In genomic region chrY:12593527-12594216, GRCh38 we compare ENCODE assay signal across 17 cellular contexts.
DNase-seq lines count a peak whose midpoint lies in the region; ATAC-seq lines count a peak whose summit lies in the region.
"Had no signal": no experiment of that assay in that cellular context is flagged by ENCODE, and none has a peak within 500 bp of the region (broad histone marks: within the 10 kb centered on the region; RNA-seq: fewer than 3 reads in every experiment).

No MANE protein-coding gene starts in this region.

- CTCF ChIA-PET in activated naive CD4-positive, alpha-beta T cell treated with anti-CD3 and anti-CD28 coated beads for 36 hours (lab: Charles Lee) = no interaction called here

- H3K27me3 Mint-ChIP-seq in activated naive CD4-positive, alpha-beta T cell treated with anti-CD3 and anti-CD28 coated beads for 36 hours (ENCODE audit: low read depth) = no peaks in the 10 kb centered on the region
- H3K27me3 Mint-ChIP-seq in activated T-helper 2 cell treated with anti-CD3 and anti-CD28 coated beads, Interferon-gamma antibody, Interleukin-2, Interleukin-4, amounts not matched to agents 10 μg/mL and 5 μg/mL and 100 μg/mL, durations not matched to agents 14 hours and 24 hours and 36 hours (ENCODE audit: low read depth) = no peaks in the 10 kb centered on the region

- no peak overlapping the region for H3K27ac Mint-ChIP-seq in activated naive CD4-positive, alpha-beta T cell treated with anti-CD3 and anti-CD28 coated beads for 36 hours
- H3K27ac Mint-ChIP-seq in activated T-helper 2 cell treated with anti-CD3 and anti-CD28 coated beads, Interferon-gamma antibody, Interleukin-2, Interleukin-4, amounts not matched to agents 10 μg/mL and 5 μg/mL and 100 μg/mL, durations not matched to agents 14 hours and 24 hours and 36 hours = no peak overlapping the region
- peak overlapping the region; percentile 18 for H3K27ac Mint-ChIP-seq in stimulated activated effector memory CD8-positive, alpha-beta T cell treated with anti-CD3 and anti-CD28 coated beads, Interleukin-12 subunit alpha, Interleukin-12 subunit beta, amount 100 ng/mL, for 72 hours
- H3K27ac Mint-ChIP-seq: CD14-positive monocyte, memory B cell had no signal

- peaks cover 33% of the 10 kb centered on the region for H3K4me1 Mint-ChIP-seq in activated naive CD4-positive, alpha-beta T cell treated with anti-CD3 and anti-CD28 coated beads for 36 hours (ENCODE audit: low read depth)
- H3K4me1 Mint-ChIP-seq in activated T-helper 2 cell treated with anti-CD3 and anti-CD28 coated beads, Interferon-gamma antibody, Interleukin-2, Interleukin-4, amounts not matched to agents 10 μg/mL and 5 μg/mL and 100 μg/mL, durations not matched to agents 14 hours and 24 hours and 36 hours (ENCODE audit: low read depth) = peaks cover 17% of the 10 kb centered on the region
- peaks cover 47% of the 10 kb centered on the region for H3K4me1 Mint-ChIP-seq in stimulated activated effector memory CD8-positive, alpha-beta T cell treated with anti-CD3 and anti-CD28 coated beads, Interleukin-12 subunit alpha, Interleukin-12 subunit beta, amount 100 ng/mL, for 72 hours
- H3K4me1 Mint-ChIP-seq: CD14-positive monocyte had no signal

- peak; percentile 4 for DNase-seq in activated naive CD4-positive, alpha-beta T cell treated with anti-CD3 and anti-CD28 coated beads for 36 hours
- DNase-seq in activated naive CD4-positive, alpha-beta T cell treated with Interleukin-2 at 50 U/mL for 16 hours = no peak
- DNase-seq in KG1 (lab: John Stamatoyannopoulos, UW) = peak; percentile 5
- peak; percentile 10 for DNase-seq in activated T-helper 2 cell treated with anti-CD3 and anti-CD28 coated beads, Interferon-gamma antibody, Interleukin-2, Interleukin-4, amounts not matched to agents 10 μg/mL and 5 μg/mL and 100 μg/mL, durations not matched to agents 14 hours and 24 hours and 36 hours (ENCODE audit: low spot score)
- DNase-seq in stimulated activated effector memory CD8-positive, alpha-beta T cell treated with anti-CD3 and anti-CD28 coated beads, Interleukin-12 subunit alpha, Interleukin-12 subunit beta, amount 100 ng/mL, for 72 hours (ENCODE audit: low spot score in 2 of 2) = peak in 1 of 2 donors; percentile 55
- DNase-seq in NCI-H1105 treated with DMSO at 0.1 percent for 48 hours (lab: John Stamatoyannopoulos, UW) = no peak
- DNase-seq in amygdala (lab: John Stamatoyannopoulos, UW) = no peak
- DNase-seq: activated CD8-positive, alpha-beta memory T cell treated with anti-CD3 and anti-CD28 coated beads for 24 hours; head of caudate nucleus; NCI-H2081; NCI-H446; occipital lobe; Peyer's patch; SJCRH30; stimulated activated CD4-positive, alpha-beta T cell treated with anti-CD3 and anti-CD28 coated beads, Interleukin-12 subunit alpha, Interleukin-12 subunit beta, amount 100 ng/mL, for 4 hours had no signal

- peaks cover 20% of the 10 kb centered on the region for H3K36me3 Mint-ChIP-seq in activated naive CD4-positive, alpha-beta T cell treated with anti-CD3 and anti-CD28 coated beads for 36 hours (ENCODE audit: low read depth)
- H3K36me3 Mint-ChIP-seq in activated T-helper 2 cell treated with anti-CD3 and anti-CD28 coated beads, Interferon-gamma antibody, Interleukin-2, Interleukin-4, amounts not matched to agents 10 μg/mL and 5 μg/mL and 100 μg/mL, durations not matched to agents 14 hours and 24 hours and 36 hours (ENCODE audit: low read depth) = peaks cover 8% of the 10 kb centered on the region
- peaks cover 6% of the 10 kb centered on the region for H3K36me3 Mint-ChIP-seq in stimulated activated effector memory CD8-positive, alpha-beta T cell treated with anti-CD3 and anti-CD28 coated beads, Interleukin-12 subunit alpha, Interleukin-12 subunit beta, amount 100 ng/mL, for 72 hours
- H3K36me3 Mint-ChIP-seq: CD14-positive monocyte, memory B cell had no signal

- peak; percentile 70 for ATAC-seq in stimulated activated effector memory CD8-positive, alpha-beta T cell treated with anti-CD3 and anti-CD28 coated beads, Interleukin-12 subunit alpha, Interleukin-12 subunit beta, amount 100 ng/mL, for 72 hours

- intact Hi-C loops in activated naive CD4-positive, alpha-beta T cell treated with anti-CD3 and anti-CD28 coated beads for 36 hours (cut with micrococcal nuclease) = no loop called here
- intact Hi-C loops in activated T-helper 2 cell treated with anti-CD3 and anti-CD28 coated beads, Interferon-gamma antibody, Interleukin-2, Interleukin-4, amounts not matched to agents 10 μg/mL and 5 μg/mL and 100 μg/mL, durations not matched to agents 14 hours and 24 hours and 36 hours (cut with micrococcal nuclease) = no loop called here

- H3K9me3 Mint-ChIP-seq in activated naive CD4-positive, alpha-beta T cell treated with anti-CD3 and anti-CD28 coated beads for 36 hours = peaks cover 36% of the 10 kb centered on the region
- peaks cover 33% of the 10 kb centered on the region for H3K9me3 Mint-ChIP-seq in activated T-helper 2 cell treated with anti-CD3 and anti-CD28 coated beads, Interferon-gamma antibody, Interleukin-2, Interleukin-4, amounts not matched to agents 10 μg/mL and 5 μg/mL and 100 μg/mL, durations not matched to agents 14 hours and 24 hours and 36 hours
- H3K9me3 Mint-ChIP-seq in stimulated activated effector memory CD8-positive, alpha-beta T cell treated with anti-CD3 and anti-CD28 coated beads, Interleukin-12 subunit alpha, Interleukin-12 subunit beta, amount 100 ng/mL, for 72 hours = peaks cover 27% of the 10 kb centered on the region

- H3K4me3 Mint-ChIP-seq in activated naive CD4-positive, alpha-beta T cell treated with anti-CD3 and anti-CD28 coated beads for 36 hours = no peak overlapping the region
- H3K4me3 Mint-ChIP-seq in activated T-helper 2 cell treated with anti-CD3 and anti-CD28 coated beads, Interferon-gamma antibody, Interleukin-2, Interleukin-4, amounts not matched to agents 10 μg/mL and 5 μg/mL and 100 μg/mL, durations not matched to agents 14 hours and 24 hours and 36 hours (ENCODE audit: low read depth) = no peak overlapping the region
- peak overlapping the region; percentile 34 for H3K4me3 Mint-ChIP-seq in stimulated activated effector memory CD8-positive, alpha-beta T cell treated with anti-CD3 and anti-CD28 coated beads, Interleukin-12 subunit alpha, Interleukin-12 subunit beta, amount 100 ng/mL, for 72 hours
- H3K4me3 Mint-ChIP-seq: CD14-positive monocyte, memory B cell had no signal

Comparison
In these comparisons a context has a peak if more than half of its experiments do, and no peak if none do; other contexts are left out.
1. DNase-seq: peak in activated naive CD4-positive, alpha-beta T cell treated with anti-CD3 and anti-CD28 coated beads for 36 hours (single experiment), KG1 (single experiment) and activated T-helper 2 cell treated with anti-CD3 and anti-CD28 coated beads, Interferon-gamma antibody, Interleukin-2, Interleukin-4, amounts not matched to agents 10 μg/mL and 5 μg/mL and 100 μg/mL, durations not matched to agents 14 hours and 24 hours and 36 hours (single experiment); none in activated naive CD4-positive, alpha-beta T cell treated with Interleukin-2 at 50 U/mL for 16 hours (single experiment), NCI-H1105 treated with DMSO at 0.1 percent for 48 hours (single experiment) and amygdala (0 of 56).